In genomic region chr11:71182791-71183556, GRCh38 we compare ENCODE assay signal across 34 cellular contexts.
DNase-seq lines count a peak whose midpoint lies in the region; ATAC-seq and TF ChIP-seq lines count a peak whose summit lies in the region.
"Had no signal": no experiment of that assay in that cellular context is flagged by ENCODE, and none has a peak within 500 bp of the region (broad histone marks: within the 10 kb centered on the region; RNA-seq: fewer than 3 reads in every experiment).

No MANE protein-coding gene starts in this region.

- H3K36me3 ChIP-seq in endodermal cell (ENCODE audit: control insufficient read depth, insufficient read depth, low read length): no peaks in the 10 kb centered on the region
- H3K36me3 ChIP-seq: adrenal gland, pancreas, vagina had no signal

- intact Hi-C loops in sciatic nerve (cut with DNase I): no loop called here

- H3K9me3 ChIP-seq in endodermal cell (ENCODE audit: control insufficient read depth, low read length): peaks cover 3% of the 10 kb centered on the region
- H3K9me3 ChIP-seq: A549, adrenal gland, pancreas, testis, vagina had no signal

- H3K36me3 Mint-ChIP-seq in endodermal cell (ENCODE audit: low read depth): peaks cover 12% of the 10 kb centered on the region
- H3K36me3 Mint-ChIP-seq in T-helper 2 cell treated with Interferon-gamma antibody and Interleukin-4, amounts not matched to agents 5 μg/mL and 100 μg/mL, for 36 hours (ENCODE audit: low read depth): no peaks in the 10 kb centered on the region
- H3K36me3 Mint-ChIP-seq: activated naive CD4-positive, alpha-beta T cell treated with anti-CD3 and anti-CD28 coated beads, Interleukin-2, amount 10 ng/mL, durations not matched to agents 7 days and 5 days had no signal

- H3K27me3 Mint-ChIP-seq in endodermal cell (ENCODE audit: insufficient read depth): no peaks in the 10 kb centered on the region
- peaks cover 15% of the 10 kb centered on the region for H3K27me3 Mint-ChIP-seq in T-helper 2 cell treated with Interferon-gamma antibody and Interleukin-4, amounts not matched to agents 5 μg/mL and 100 μg/mL, for 36 hours (ENCODE audit: low read depth)

- H3K4me1 ChIP-seq in endodermal cell (ENCODE audit: control insufficient read depth, insufficient read depth, low read length): no peaks in the 10 kb centered on the region
- H3K4me1 ChIP-seq: adrenal gland, testis, vagina had no signal

- H3K4me3 Mint-ChIP-seq in endodermal cell: no peak overlapping the region
- no peak overlapping the region for H3K4me3 Mint-ChIP-seq in T-helper 2 cell treated with Interferon-gamma antibody and Interleukin-4, amounts not matched to agents 5 μg/mL and 100 μg/mL, for 36 hours
- H3K4me3 Mint-ChIP-seq: activated CD8-positive, alpha-beta T cell treated with anti-CD3 and anti-CD28 coated beads for 36 hours; activated naive CD4-positive, alpha-beta T cell treated with anti-CD3 and anti-CD28 coated beads, Interleukin-2, amount 10 ng/mL, durations not matched to agents 7 days and 5 days; activated T-helper 1 cell treated with anti-CD3 and anti-CD28 coated beads, Interleukin-12 subunit alpha, Interleukin-12 subunit beta, Interleukin-2, Interleukin-4 antibody, amounts not matched to agents 30 ng/mL and 10 ng/mL and 1 ng/mL, durations not matched to agents 14 hours and 24 hours and 36 hours; CD4-positive, alpha-beta T cell; HFFc6; nephron progenitor cell had no signal

- H3K4me3 ChIP-seq in endodermal cell (ENCODE audit: low read length): no peak overlapping the region
- H3K4me3 ChIP-seq: A549, adrenal gland, dorsolateral prefrontal cortex, pancreas, smooth muscle cell, testis, vagina had no signal

- DNase-seq in activated effector memory CD4-positive, alpha-beta T cell treated with anti-CD3 and anti-CD28 coated beads, Interleukin-2, amount 50 U/mL, for 16 hours: peak; percentile 38
- no peak for DNase-seq in activated effector memory CD4-positive, alpha-beta T cell treated with Interleukin-2 at 50 U/mL for 16 hours
- DNase-seq in NCI-H345 (lab: John Stamatoyannopoulos, UW): peak; percentile 87
- DNase-seq in endodermal cell: peak; percentile 18
- peak; percentile 15 for DNase-seq in sciatic nerve (ENCODE audit: low spot score)
- DNase-seq in activated CD4-positive, alpha-beta T cell treated with anti-CD3 and anti-CD28 coated beads for 4 hours: no peak
- DNase-seq in T-helper 2 cell treated with Interferon-gamma antibody and Interleukin-4, amounts not matched to agents 5 μg/mL and 100 μg/mL, for 36 hours (ENCODE audit: low spot score): no peak
- DNase-seq in NAMALWA (ENCODE audit: low spot score): no peak
- DNase-seq: activated CD8-positive, alpha-beta memory T cell treated with anti-CD3 and anti-CD28 coated beads, Interleukin-2, amount 50 U/mL, for 48 hours; activated CD8-positive, alpha-beta T cell treated with anti-CD3 and anti-CD28 coated beads for 36 hours; activated naive CD4-positive, alpha-beta T cell treated with anti-CD3 and anti-CD28 coated beads, Interleukin-2, amount 10 ng/mL, durations not matched to agents 7 days and 5 days; adrenal gland; AML-193; CD4-positive, alpha-beta T cell; cerebellar nuclear complex; GOT3; HFFc6; hippocampal formation; left colon; NCI-H1417 treated with DMSO at 0.1 percent for 48 hours; NCI-H2029 treated with DMSO at 0.1 percent for 48 hours; nephron progenitor cell; pancreas; PC-3; retina; stimulated activated CD4-positive, alpha-beta T cell treated with anti-CD3 and anti-CD28 coated beads, Interleukin-1b, Interleukin-23, amount 100 ng/mL, for 48 hours; stimulated activated naive CD8-positive, alpha-beta T cell treated with anti-CD3 and anti-CD28 coated beads, Interleukin-15, Interleukin-2, amounts not matched to agents 100 U/mL and 50 U/mL, for 24 hours; T-helper 2 cell; testis had no signal

- no peak overlapping the region for H3K9ac ChIP-seq in endodermal cell (ENCODE audit: extremely low read depth, low read length, poor library complexity, severe bottlenecking)

- no peak overlapping the region for H3K27ac ChIP-seq in endodermal cell (ENCODE audit: low read depth, low read length)
- H3K27ac ChIP-seq: A549, adrenal gland, dorsolateral prefrontal cortex, pancreas, testis, vagina had no signal

- ATAC-seq in sciatic nerve: no peak
- ATAC-seq: A549; activated CD8-positive, alpha-beta T cell treated with anti-CD3 and anti-CD28 coated beads for 36 hours; left colon; pancreas; PC-3; stimulated activated naive CD8-positive, alpha-beta T cell treated with anti-CD3 and anti-CD28 coated beads, Interleukin-15, Interleukin-2, amounts not matched to agents 100 U/mL and 50 U/mL, for 24 hours had no signal

- 85 to 90% methylated on average over 11 to 13 of the region's 13 CpGs for WGBS in endodermal cell (ENCODE audit: insufficient coverage in 1 of 2, insufficient read length in 1 of 2), 2 experiments

- peak overlapping the region; percentile 10 for H3K27ac Mint-ChIP-seq in endodermal cell
- no peak overlapping the region for H3K27ac Mint-ChIP-seq in T-helper 2 cell treated with Interferon-gamma antibody and Interleukin-4, amounts not matched to agents 5 μg/mL and 100 μg/mL, for 36 hours
- H3K27ac Mint-ChIP-seq: activated CD8-positive, alpha-beta T cell treated with anti-CD3 and anti-CD28 coated beads for 36 hours; activated naive CD4-positive, alpha-beta T cell treated with anti-CD3 and anti-CD28 coated beads, Interleukin-2, amount 10 ng/mL, durations not matched to agents 7 days and 5 days; activated T-helper 1 cell treated with anti-CD3 and anti-CD28 coated beads, Interleukin-12 subunit alpha, Interleukin-12 subunit beta, Interleukin-2, Interleukin-4 antibody, amounts not matched to agents 30 ng/mL and 10 ng/mL and 1 ng/mL, durations not matched to agents 14 hours and 24 hours and 36 hours; CD4-positive, alpha-beta T cell; HFFc6; nephron progenitor cell had no signal

- H3K27me3 ChIP-seq in endodermal cell (ENCODE audit: control insufficient read depth, insufficient read depth, low read length, poor library complexity, severe bottlenecking): no peaks in the 10 kb centered on the region
- H3K27me3 ChIP-seq: adrenal gland, dorsolateral prefrontal cortex, pancreas, testis, vagina had no signal

- peaks cover 4% of the 10 kb centered on the region for H3K9me3 Mint-ChIP-seq in endodermal cell
- no peaks in the 10 kb centered on the region for H3K9me3 Mint-ChIP-seq in T-helper 2 cell treated with Interferon-gamma antibody and Interleukin-4, amounts not matched to agents 5 μg/mL and 100 μg/mL, for 36 hours
- H3K9me3 Mint-ChIP-seq: activated CD8-positive, alpha-beta T cell treated with anti-CD3 and anti-CD28 coated beads for 36 hours; activated naive CD4-positive, alpha-beta T cell treated with anti-CD3 and anti-CD28 coated beads, Interleukin-2, amount 10 ng/mL, durations not matched to agents 7 days and 5 days; activated T-helper 1 cell treated with anti-CD3 and anti-CD28 coated beads, Interleukin-12 subunit alpha, Interleukin-12 subunit beta, Interleukin-2, Interleukin-4 antibody, amounts not matched to agents 30 ng/mL and 10 ng/mL and 1 ng/mL, durations not matched to agents 14 hours and 24 hours and 36 hours; CD4-positive, alpha-beta T cell had no signal

- H3K4me1 Mint-ChIP-seq in endodermal cell: peaks cover 21% of the 10 kb centered on the region
- H3K4me1 Mint-ChIP-seq in T-helper 2 cell treated with Interferon-gamma antibody and Interleukin-4, amounts not matched to agents 5 μg/mL and 100 μg/mL, for 36 hours (ENCODE audit: low read depth): no peaks in the 10 kb centered on the region
- H3K4me1 Mint-ChIP-seq: activated naive CD4-positive, alpha-beta T cell treated with anti-CD3 and anti-CD28 coated beads, Interleukin-2, amount 10 ng/mL, durations not matched to agents 7 days and 5 days had no signal

- no peak for TF ChIP-seq CTCF in endodermal cell (conservative IDR thresholded peaks at IDR 0.05)

Comparison
In these comparisons a context has a peak if more than half of its experiments do, and no peak if none do; other contexts are left out.
1. DNase-seq: peak in activated effector memory CD4-positive, alpha-beta T cell treated with anti-CD3 and anti-CD28 coated beads, Interleukin-2, amount 50 U/mL, for 16 hours (single experiment), NCI-H345 (single experiment), endodermal cell (single experiment) and sciatic nerve (single experiment); none in activated effector memory CD4-positive, alpha-beta T cell treated with Interleukin-2 at 50 U/mL for 16 hours (single experiment), activated CD4-positive, alpha-beta T cell treated with anti-CD3 and anti-CD28 coated beads for 4 hours (0 of 2), T-helper 2 cell treated with Interferon-gamma antibody and Interleukin-4, amounts not matched to agents 5 μg/mL and 100 μg/mL, for 36 hours (single experiment) and NAMALWA (single experiment).